ENCODE assay signal across 8 cellular contexts in genomic region chr11:75445315-75445953, GRCh38. TPM values are rescaled to one million over a fixed set of nuclear protein-coding genes. Genes with fewer than 3 reads are reported as not detected.
A peak's percentile ranks its signal among the peaks of the same experiment; 100 is the strongest.
DNase-seq lines count a peak whose midpoint lies in the region; ATAC-seq and TF ChIP-seq lines count a peak whose summit lies in the region.

No MANE protein-coding gene starts in this region.

- no peaks in the 10 kb centered on the region for H3K4me1 ChIP-seq in left lung

- no peak overlapping the region for H3K4me3 ChIP-seq in left lung

- H3K27ac ChIP-seq in left lung = no peak overlapping the region

- DNase-seq in NCI-H82 (lab: John Stamatoyannopoulos, UW) (peak; percentile 80), NCI-H82 treated with DMSO at 0.1 percent for 48 hours (lab: John Stamatoyannopoulos, UW; ENCODE audit: unreplicated experiment) (no peak), LoVo (ENCODE audit: low spot score) (peak; percentile 54), cerebellar cortex (ENCODE audit: low spot score) (peak; percentile 71), left lung (peak; percentile 57 to 82)
- peak; percentile 80 for DNase-seq in activated CD4-positive, CD25-positive, alpha-beta regulatory T cell treated with anti-CD3 and anti-CD28 coated beads, Interleukin-2, amount 50 U/mL, for 72 hours
- DNase-seq in stimulated activated CD4-positive, alpha-beta T cell treated with anti-CD3 and anti-CD28 coated beads, TNF-alpha, amount 100 ng/mL, for 48 hours (ENCODE audit: low read depth in 3 of 3) = peak; percentile 46 to 62 (median 57)

- no peaks in the 10 kb centered on the region for H3K9me3 ChIP-seq in left lung

- intact Hi-C loops in left lung (cut with DNase I) = loop anchor here (5.0 kb wide), 2 partner anchors 82 to 87 kb away; partner anchors contain the start of gene GDPD5 (in 1 of the 2)

- no peaks in the 10 kb centered on the region for H3K36me3 ChIP-seq in left lung

- no peaks in the 10 kb centered on the region for H3K27me3 ChIP-seq in left lung

- TF ChIP-seq CTCF in left lung (IDR thresholded peaks at IDR 0.05) = peak; percentile 93 to 94

- ATAC-seq in left lung (peak; percentile 86), HG03460 (IDR thresholded peaks at IDR 0.05; ENCODE audit: unreplicated experiment) (no peak)

RNA-seq across cellular contexts. Expression of gene KLHL35, which starts 12.4 kb away (rescaled TPM):
- 1 to 10 TPM; 1.4 to 2.1 TPM for total RNA-seq in left lung

RNA-seq across cellular contexts. Expression of gene RPS3, which starts 46.1 kb away (rescaled TPM):
- 1,000 to 10,000 TPM; 1,943 to 2,064 TPM for total RNA-seq in left lung
